Comparison of ENCODE assay signal across 10 cellular contexts in the genomic region with DNA sequence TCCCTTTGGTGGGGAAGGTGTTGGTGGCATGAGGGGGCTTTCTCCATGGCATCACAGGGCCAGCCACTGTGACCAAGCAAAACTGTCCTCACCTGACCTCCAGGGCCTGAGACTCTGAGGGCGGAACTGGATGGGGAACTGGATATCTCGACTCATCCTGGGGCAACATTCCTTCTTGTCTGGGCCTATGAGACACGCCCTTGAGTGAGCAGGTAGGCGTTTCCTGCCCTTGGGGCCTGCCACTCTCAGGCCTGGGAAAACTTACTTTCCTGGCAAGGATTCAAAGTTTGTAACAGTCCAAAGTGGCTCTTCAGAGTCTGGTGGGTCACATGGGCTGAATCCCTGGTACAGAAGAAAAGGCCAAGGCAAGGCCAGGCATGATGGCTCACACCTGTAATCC. TPM values are rescaled to one million over a fixed set of nuclear protein-coding genes. Genes with fewer than 3 reads are reported as not detected.
A peak's percentile ranks its signal among the peaks of the same experiment; 100 is the strongest.
DNase-seq lines count a peak whose midpoint lies in the region; TF ChIP-seq lines count a peak whose summit lies in the region.
"Had no signal": no experiment of that assay in that cellular context is flagged by ENCODE, and none has a peak within 500 bp of the region (broad histone marks: within the 10 kb centered on the region; RNA-seq: fewer than 3 reads in every experiment).

No MANE protein-coding gene starts in this region.

- no peaks in the 10 kb centered on the region for H3K36me3 ChIP-seq in HEK293 (ENCODE audit: control insufficient read depth in 2 of 2, insufficient read depth in 1 of 2, low read length in 2 of 2)
- H3K36me3 ChIP-seq in left ventricle myocardium inferior = no peaks in the 10 kb centered on the region
- H3K36me3 ChIP-seq in testis (ENCODE audit: low read depth, missing control alignments) = no peaks in the 10 kb centered on the region

- POLR2A ChIA-PET in HEK293 (lab: Yijun Ruan, JAX) (no interaction called here), RWPE1 (lab: Yijun Ruan, JAX; ENCODE audit: low non-redundant PET) (interaction anchor here (0.9 kb wide), 1 partner anchor 84 kb away, joined by 3 read pairs; the partner anchor contains the start of gene MT2A)

- WGBS in testis, 2 donors = 41 to 80% methylated on average over 1 to 4 of the region's 4 CpGs

- intact Hi-C loops in left ventricle myocardium inferior (cut with micrococcal nuclease) (no loop called here), testis (cut with DNase I; ENCODE audit: low total_unique reads) (no loop called here)

- H3K27ac ChIP-seq in HEK293 (ENCODE audit: extremely low read depth, low read depth, low read length) (no peak overlapping the region; the same call in 1 of the 2 replicates), RWPE1 (peak overlapping the region; percentile 89), left ventricle myocardium inferior (replicated peaks) (peak overlapping the region; percentile 43), testis (no peak overlapping the region)

- H3K9me3 ChIP-seq in HEK293 (ENCODE audit: control insufficient read depth, insufficient read depth, low read depth, low read length) (no peaks in the 10 kb centered on the region), left ventricle myocardium inferior (replicated peaks) (peaks cover 2% of the 10 kb centered on the region), testis (no peaks in the 10 kb centered on the region)

- H3K4me3 ChIP-seq in HEK293 (ENCODE audit: low read depth, low read length) (no peak overlapping the region), left ventricle myocardium inferior (no peak overlapping the region), testis (no peak overlapping the region)

- CTCF ChIA-PET in HEK293 (lab: Yijun Ruan, JAX) = interaction anchor here (0.6 to 2.7 kb wide), 3 partner anchors 10 to 87 kb away, joined by 3 to 17 read pairs (median 4); no protein-coding TSS in a partner anchor
- CTCF ChIA-PET in RWPE1 (lab: Yijun Ruan, JAX) = interaction anchor here (1.1 kb wide), 1 partner anchor 9 kb away, joined by 3 read pairs; the partner anchor contains the start of gene MT1X

- H3K27me3 ChIP-seq in left ventricle myocardium inferior (ENCODE audit: low read depth) = no peaks in the 10 kb centered on the region
- no peaks in the 10 kb centered on the region for H3K27me3 ChIP-seq in testis

- peaks cover 4% of the 10 kb centered on the region; the same call in 1 of the 2 replicates for H3K4me1 ChIP-seq in HEK293 (ENCODE audit: control insufficient read depth, insufficient read depth, low read length)
- H3K4me1 ChIP-seq in left ventricle myocardium inferior = peaks cover 6% of the 10 kb centered on the region
- no peaks in the 10 kb centered on the region for H3K4me1 ChIP-seq in testis

- TF ChIP-seq CTCF in HEK293 (tag by site-specific recombination; IDR thresholded peaks at IDR 0.05) (no peak), RWPE1 (conservative IDR thresholded peaks at IDR 0.05; ENCODE audit: low read depth) (no peak), left ventricle myocardium inferior (IDR thresholded peaks at IDR 0.05; ENCODE audit: borderline replicate concordance) (no peak), testis (IDR thresholded peaks at IDR 0.05) (no peak)

- TF ChIP-seq POLR2A in testis (IDR thresholded peaks at IDR 0.05) = no peak

- peak; percentile 96 for DNase-seq in RWPE1 (ENCODE audit: low spot score)
- no peak for DNase-seq in left ventricle myocardium inferior
- peak; percentile 33 for DNase-seq in testis
- no peak for DNase-seq in activated naive CD4-positive, alpha-beta T cell (lab: John Stamatoyannopoulos, UW)
- DNase-seq in NCI-H748 (lab: John Stamatoyannopoulos, UW; ENCODE audit: unreplicated experiment) = no peak
- no peak for DNase-seq in cerebellum (ENCODE audit: low spot score)
- DNase-seq: KBM-7, NCI-H748 treated with DMSO at 0.1 percent for 48 hours, T1000 had no signal

TF ChIP-seq in HEK293, 187 proteins besides CTCF, POLR2A, EP300 and RAD21 (continues in another document):
- TF ChIP-seq ZNF2 (tag by site-specific recombination; IDR thresholded peaks at IDR 0.05) (no peak), ZBTB21 (tag by site-specific recombination; IDR thresholded peaks at IDR 0.05) (no peak), ZNF626 (tag by site-specific recombination; IDR thresholded peaks at IDR 0.05) (no peak), ZNF585B (tag by site-specific recombination; IDR thresholded peaks at IDR 0.05) (no peak), ZNF768 (tag by site-specific recombination; IDR thresholded peaks at IDR 0.05) (no peak), ZNF112 (tag by site-specific recombination; IDR thresholded peaks at IDR 0.05) (no peak), KLF1 (tag by site-specific recombination; IDR thresholded peaks at IDR 0.05) (peak; percentile 91), GLI4 (tag by site-specific recombination; IDR thresholded peaks at IDR 0.05) (no peak), ZNF132 (tag by site-specific recombination; IDR thresholded peaks at IDR 0.05; ENCODE audit: borderline replicate concordance) (no peak), GLIS2 (tag by site-specific recombination; IDR thresholded peaks at IDR 0.05) (no peak), ZNF510 (tag by site-specific recombination; IDR thresholded peaks at IDR 0.05; ENCODE audit: insufficient replicate concordance) (no peak), ZNF114 (tag by site-specific recombination; IDR thresholded peaks at IDR 0.05) (no peak), ZNF335 (tag by site-specific recombination; conservative IDR thresholded peaks at IDR 0.05) (0 out of 2 replicates have a peak, but pooled peaks have one; percentile 8), ZBTB20 (tag by site-specific recombination; IDR thresholded peaks at IDR 0.05) (0 out of 2 replicates have a peak, but pooled peaks have one; percentile 33), ZBTB44 (tag by site-specific recombination; IDR thresholded peaks at IDR 0.05) (no peak), KLF7 (tag by site-specific recombination; IDR thresholded peaks at IDR 0.05; ENCODE audit: borderline replicate concordance) (no peak), ZNF248 (tag by site-specific recombination; IDR thresholded peaks at IDR 0.05) (no peak), ZNF621 (tag by site-specific recombination; IDR thresholded peaks at IDR 0.05) (no peak), ZFHX2 (tag by site-specific recombination; conservative IDR thresholded peaks at IDR 0.05) (peak; percentile 65), ZXDB (tag by site-specific recombination; IDR thresholded peaks at IDR 0.05) (no peak), SP7 (tag by site-specific recombination; IDR thresholded peaks at IDR 0.05) (peak; percentile 45; the same call in 1 of the 2 replicates), ZNF670 (tag by site-specific recombination; IDR thresholded peaks at IDR 0.05; ENCODE audit: low read depth) (no peak)

RNA-seq across cellular contexts. Expression of gene MT1X, which starts 9.6 kb away (rescaled TPM):
- total RNA-seq in left ventricle myocardium inferior (91.8 TPM), testis (100 to 1,000 TPM in 1 of 2 donors, 10 to 100 TPM in 1; 77.0 to 180 TPM), cerebellum (6.0 TPM)
- 51.7 TPM for polyA plus RNA-seq in testis (ENCODE audit: insufficient read depth, low read depth, low replicate concordance)

RNA-seq across cellular contexts. Expression of gene MT1H, which starts 22.3 kb away (rescaled TPM):
- total RNA-seq in left ventricle myocardium inferior = not detected
- not detected for total RNA-seq in testis
- polyA plus RNA-seq in testis (ENCODE audit: insufficient read depth, low read depth, low replicate concordance) = not detected
- total RNA-seq in cerebellum = not detected

RNA-seq across cellular contexts. Expression of gene MT1G, which starts 24.0 kb away (rescaled TPM):
- not detected for total RNA-seq in left ventricle myocardium inferior
- 10 to 100 TPM in 1 of 2 donors, 1 to 10 TPM in 1; 2.1 to 11.5 TPM for total RNA-seq in testis
- 14.7 TPM for polyA plus RNA-seq in testis (ENCODE audit: insufficient read depth, low read depth, low replicate concordance)
- not detected for total RNA-seq in cerebellum

RNA-seq across cellular contexts. Expression of gene MT1F, which starts 34.1 kb away (rescaled TPM):
- total RNA-seq in left ventricle myocardium inferior (0.85 TPM), testis (1 to 10 TPM; 3.6 to 8.1 TPM), cerebellum (3.4 TPM)
- polyA plus RNA-seq in testis (ENCODE audit: insufficient read depth, low read depth, low replicate concordance) = 15.4 TPM

RNA-seq across cellular contexts. Expression of gene NUP93, which starts 38.0 kb away (rescaled TPM):
- total RNA-seq in left ventricle myocardium inferior (27.1 TPM), testis (100 to 1,000 TPM in 1 of 2 donors, 10 to 100 TPM in 1; 94.2 to 102 TPM), cerebellum (264 TPM)
- 147 TPM for polyA plus RNA-seq in testis (ENCODE audit: insufficient read depth, low read depth, low replicate concordance)

Comparison
In these comparisons a context has a peak if more than half of its experiments do, and no peak if none do; other contexts are left out.
1. H3K27ac ChIP-seq: peak in RWPE1 (single experiment) and left ventricle myocardium inferior (single experiment); none in HEK293 (single experiment) and testis (0 of 2).
2. DNase-seq: peak in RWPE1 (single experiment) and testis (single experiment); none in left ventricle myocardium inferior (single experiment), activated naive CD4-positive, alpha-beta T cell (0 of 4), NCI-H748 (single experiment) and cerebellum (single experiment).
3. RNA of gene MT1X, which starts 9.6 kb away (total RNA-seq): 77.0 to 180 TPM in testis and 91.8 TPM in left ventricle myocardium inferior (single experiment); 6.0 TPM in cerebellum (single experiment); every median in the first group is over 10 times any median in the second.